ENCODE assay signal across 10 cellular contexts in genomic region chr1:244324176-244324883, GRCh38.
A peak's percentile ranks its signal among the peaks of the same experiment; 100 is the strongest.
DNase-seq lines count a peak whose midpoint lies in the region; ATAC-seq and TF ChIP-seq lines count a peak whose summit lies in the region.
"Had no signal": no experiment of that assay in that cellular context is flagged by ENCODE, and none has a peak within 500 bp of the region (broad histone marks: within the 10 kb centered on the region; RNA-seq: fewer than 3 reads in every experiment).

No MANE protein-coding gene starts in this region.

- no peaks in the 10 kb centered on the region for H3K9me3 ChIP-seq in thyroid gland

- intact Hi-C loops in thyroid gland (cut with DNase I), result no loop called here

- H3K4me1 ChIP-seq in thyroid gland, result peaks cover 21 to 24% of the 10 kb centered on the region in 2 donors

- TF ChIP-seq POLR2A in thyroid gland (IDR thresholded peaks at IDR 0.05), result no peak

- H3K27me3 ChIP-seq in thyroid gland, result no peaks in the 10 kb centered on the region

- WGBS in thyroid gland, 2 donors, result 95% methylated on average over 8 of the region's 8 CpGs

- H3K36me3 Mint-ChIP-seq in activated T-cell treated with anti-CD3 and anti-CD28 coated beads, Interleukin-2, amount 50 U/mL, for 4 hours (ENCODE audit: insufficient read depth), result no peaks in the 10 kb centered on the region
- H3K36me3 Mint-ChIP-seq in T-cell (no peaks in the 10 kb centered on the region), immature natural killer cell (peaks cover 0 to 8% (median 4%) of the 10 kb centered on the region in 3 donors)

- no peak for DNase-seq in activated T-cell treated with anti-CD3 and anti-CD28 coated beads, Interleukin-2, amount 50 U/mL, for 4 hours
- no peak for DNase-seq in activated T-cell treated with anti-CD3 and anti-CD28 coated beads, Interleukin-2, amount 50 U/mL, for 1 hour
- DNase-seq in T-cell (no peak), immature natural killer cell (peak in 1 of 3 donors; percentile 19), thyroid gland (no peak), epidermal melanocyte (ENCODE audit: insufficient read length, low spot score) (no peak), NCI-H2227 (lab: John Stamatoyannopoulos, UW; ENCODE audit: unreplicated experiment) (no peak)
- DNase-seq: NCI-H1694, WERI-Rb-1 had no signal

- no peak overlapping the region for H3K4me3 ChIP-seq in thyroid gland (replicated peaks in 1 of 3)

- H3K27me3 Mint-ChIP-seq in activated T-cell treated with anti-CD3 and anti-CD28 coated beads, Interleukin-2, amount 50 U/mL, for 4 hours (ENCODE audit: low read depth), result no peaks in the 10 kb centered on the region
- H3K27me3 Mint-ChIP-seq in T-cell, result no peaks in the 10 kb centered on the region
- H3K27me3 Mint-ChIP-seq in immature natural killer cell (ENCODE audit: low read depth in 3 of 3), result peaks cover 0 to 34% (median 24%) of the 10 kb centered on the region in 3 donors

- CTCF ChIA-PET in T-cell (lab: Charles Lee), result interaction anchor here in 1 of 2 donors (0.6 to 0.7 kb wide), 2 partner anchors 25 to 1011 kb away, joined by 3 to 4 read pairs; no protein-coding TSS in a partner anchor

- no peaks in the 10 kb centered on the region for H3K36me3 ChIP-seq in thyroid gland
- H3K36me3 ChIP-seq: WERI-Rb-1 had no signal

- H3K27ac ChIP-seq in thyroid gland, result peak overlapping the region in 2 of 3 donors; percentile 84 to 99
- H3K27ac ChIP-seq: WERI-Rb-1 had no signal

- POLR2A ChIA-PET in T-cell (lab: Charles Lee), result interaction anchor here in 1 of 2 donors (0.8 kb wide), 1 partner anchor 125 kb away, joined by 4 read pairs; no protein-coding TSS in a partner anchor

- no peak for TF ChIP-seq CTCF in thyroid gland (IDR thresholded peaks at IDR 0.05)

- peaks cover 7% of the 10 kb centered on the region for H3K9me3 Mint-ChIP-seq in activated T-cell treated with anti-CD3 and anti-CD28 coated beads, Interleukin-2, amount 50 U/mL, for 4 hours
- peaks cover 3 to 8% (median 6%) of the 10 kb centered on the region in 3 donors for H3K9me3 Mint-ChIP-seq in T-cell
- H3K9me3 Mint-ChIP-seq in immature natural killer cell, result no peaks in the 10 kb centered on the region

- H3K27ac Mint-ChIP-seq in T-cell (peak overlapping the region; percentile 74 to 92), immature natural killer cell (peak overlapping the region; percentile 95 to 100 (median 98))

- H3K4me1 Mint-ChIP-seq in activated T-cell treated with anti-CD3 and anti-CD28 coated beads, Interleukin-2, amount 50 U/mL, for 4 hours (ENCODE audit: low read depth), result peaks cover 51% of the 10 kb centered on the region
- H3K4me1 Mint-ChIP-seq in T-cell (peaks cover 8 to 58% (median 45%) of the 10 kb centered on the region in 3 donors), immature natural killer cell (peaks cover 72 to 80% of the 10 kb centered on the region in 2 donors)

- peak overlapping the region; percentile 66 for H3K4me3 Mint-ChIP-seq in activated T-cell treated with anti-CD3 and anti-CD28 coated beads, Interleukin-2, amount 50 U/mL, for 4 hours
- H3K4me3 Mint-ChIP-seq in T-cell (peak overlapping the region; percentile 37 to 55 (median 41)), immature natural killer cell (peak overlapping the region; percentile 86 to 98 (median 93))

- ATAC-seq in activated T-cell treated with anti-CD3 and anti-CD28 coated beads, Interleukin-2, amount 50 U/mL, for 4 hours, result no peak
- ATAC-seq in T-cell (replicated peaks in 1 of 4) (no peak), HG03521 (IDR thresholded peaks at IDR 0.05; ENCODE audit: unreplicated experiment) (no peak)

Comparison
In these comparisons a context has a peak if more than half of its experiments do, and no peak if none do; other contexts are left out.
1. H3K4me3 Mint-ChIP-seq: peak in every context shown above with its lines; median percentile 93 in immature natural killer cell; 66 in activated T-cell treated with anti-CD3 and anti-CD28 coated beads, Interleukin-2, amount 50 U/mL, for 4 hours; 41 in T-cell.